Comparison of ENCODE assay signal across 22 cellular contexts in genomic region chr10:23038172-23038571, GRCh38. TPM values are rescaled to one million over a fixed set of nuclear protein-coding genes. Genes with fewer than 3 reads are reported as not detected.
DNase-seq lines count a peak whose midpoint lies in the region; ATAC-seq, FAIRE-seq and TF ChIP-seq lines count a peak whose summit lies in the region.
"Had no signal": no experiment of that assay in that cellular context is flagged by ENCODE, and none has a peak within 500 bp of the region (broad histone marks: within the 10 kb centered on the region; RNA-seq: fewer than 3 reads in every experiment).

No MANE protein-coding gene starts in this region.

- peak; percentile 49 for FAIRE-seq in kidney (lab: Jason Lieb, UNC)
- FAIRE-seq: A549, D721Med, GM12892 had no signal

- DNase-seq in OCI-M1 (lab: John Stamatoyannopoulos, UW) (peak; percentile 49), dorsolateral prefrontal cortex (no peak), kidney (no peak), SK-N-SH (no peak), globus pallidus (ENCODE audit: low spot score) (no peak)
- DNase-seq in stimulated activated CD4-positive, alpha-beta T cell treated with anti-CD3 and anti-CD28 coated beads, Interleukin-2, amount 100 ng/mL, for 24 hours = no peak
- DNase-seq: 8988T; ACHN; AML-193; BE2C; CD4-positive, alpha-beta T cell; CD8-positive, alpha-beta memory T cell; DMS 273 treated with DMSO at 0.1 percent for 48 hours; DMS79 treated with DMSO at 0.1 percent for 48 hours; GM23248; H7; HCEC 1CT had no signal

- H3K27ac ChIP-seq in dorsolateral prefrontal cortex = peak overlapping the region in 51 of 59 donors; percentile 14 to 96 (median 85)
- no peak overlapping the region for H3K27ac ChIP-seq in kidney (ENCODE audit: low read depth in 2 of 2, low read length in 2 of 2)
- H3K27ac ChIP-seq in SK-N-SH (ENCODE audit: low read depth in 2 of 2, low read length in 1 of 2) = no peak overlapping the region
- H3K27ac ChIP-seq: A549; BLaER1 treated with 17β-estradiol and CSF1 and Interleukin-3, amounts not matched to agents 10 nM and 100 nM; GM23248 had no signal

- no peak for TF ChIP-seq EP300 in SK-N-SH (IDR thresholded peaks at IDR 0.05; ENCODE audit: borderline replicate concordance in 1 of 2, low read depth in 1 of 2, low read length in 1 of 2)

- H4K20me1 ChIP-seq in SK-N-SH (ENCODE audit: insufficient read depth) = no peaks in the 10 kb centered on the region
- H4K20me1 ChIP-seq: BLaER1 treated with 17β-estradiol and CSF1 and Interleukin-3, amounts not matched to agents 10 nM and 100 nM had no signal

- TF ChIP-seq CTCF in dorsolateral prefrontal cortex (IDR thresholded peaks at IDR 0.05 in 54 of 56, conservative IDR thresholded peaks at IDR 0.05 in 2 of 56; ENCODE audit: low read depth in 1 of 56, partially characterized antibody in 56 of 56) = no peak
- no peak for TF ChIP-seq CTCF in kidney (IDR thresholded peaks at IDR 0.05; ENCODE audit: borderline replicate concordance, extremely low read depth, insufficient read depth)
- no peak for TF ChIP-seq CTCF in SK-N-SH (IDR thresholded peaks at IDR 0.05)

- WGBS in SK-N-SH (ENCODE audit: low lambda C conversion rate) = 62% methylated on average over 5 of the region's 5 CpGs

- H3K36me3 ChIP-seq in kidney (ENCODE audit: control insufficient read depth in 1 of 2, insufficient read depth in 2 of 2, low read length in 2 of 2) = no peaks in the 10 kb centered on the region
- H3K36me3 ChIP-seq in SK-N-SH (replicated peaks in 1 of 2; ENCODE audit: control insufficient read depth in 1 of 2, insufficient read depth in 2 of 2, low read length in 1 of 2) = no peaks in the 10 kb centered on the region
- H3K36me3 ChIP-seq: BE2C; BLaER1 treated with 17β-estradiol and CSF1 and Interleukin-3, amounts not matched to agents 10 nM and 100 nM had no signal

- ATAC-seq in HG02798 (IDR thresholded peaks at IDR 0.05; ENCODE audit: poor library complexity, unreplicated experiment) = no peak
- ATAC-seq: A549 had no signal

- no peak overlapping the region for H2AFZ ChIP-seq in SK-N-SH (ENCODE audit: low read depth)
- H2AFZ ChIP-seq: GM23248 had no signal

- H3K4me3 ChIP-seq in dorsolateral prefrontal cortex (peak overlapping the region in 3 of 59 donors; percentile 12 to 47 (median 45)), kidney (ENCODE audit: low read length in 2 of 2) (no peak overlapping the region), SK-N-SH (ENCODE audit: low read depth in 2 of 2, low read length in 1 of 2) (no peak overlapping the region)
- H3K4me3 ChIP-seq: A549; BLaER1 treated with 17β-estradiol and CSF1 and Interleukin-3, amounts not matched to agents 10 nM and 100 nM; GM23248 had no signal

- no peak overlapping the region for H3K4me2 ChIP-seq in SK-N-SH
- H3K4me2 ChIP-seq: A549; BLaER1 treated with 17β-estradiol and CSF1 and Interleukin-3, amounts not matched to agents 10 nM and 100 nM had no signal

- H3F3A ChIP-seq in SK-N-SH (replicated peaks; ENCODE audit: insufficient read depth) = no peaks in the 10 kb centered on the region

- intact Hi-C loops in dorsolateral prefrontal cortex (cut with DNase I) = no loop called here
- intact Hi-C loops in kidney (cut with DNase I) = no loop called here

- no peak for TF ChIP-seq RAD21 in SK-N-SH (IDR thresholded peaks at IDR 0.05; ENCODE audit: low read length)

- no peaks in the 10 kb centered on the region for H3K79me2 ChIP-seq in SK-N-SH (ENCODE audit: insufficient read depth)

- H3K27me3 ChIP-seq in dorsolateral prefrontal cortex (no peaks in the 10 kb centered on the region), SK-N-SH (ENCODE audit: insufficient read depth) (no peaks in the 10 kb centered on the region)
- H3K27me3 ChIP-seq: BE2C; BLaER1 treated with 17β-estradiol and CSF1 and Interleukin-3, amounts not matched to agents 10 nM and 100 nM had no signal

- no peaks in the 10 kb centered on the region for H3K9me2 ChIP-seq in SK-N-SH

- no peak overlapping the region for H3K9ac ChIP-seq in kidney (ENCODE audit: low read length in 2 of 2)
- no peak overlapping the region for H3K9ac ChIP-seq in SK-N-SH
- H3K9ac ChIP-seq: BLaER1 treated with 17β-estradiol and CSF1 and Interleukin-3, amounts not matched to agents 10 nM and 100 nM; GM23248 had no signal

- H3K9me3 ChIP-seq in kidney (ENCODE audit: control insufficient read depth in 1 of 2, low read length in 2 of 2) (peaks cover 0 to 5% of the 10 kb centered on the region in 2 donors), SK-N-SH (no peaks in the 10 kb centered on the region)
- H3K9me3 ChIP-seq: BE2C had no signal

- H3K4me1 ChIP-seq in kidney (ENCODE audit: control insufficient read depth in 1 of 2, insufficient read depth in 1 of 2, low read depth in 1 of 2, low read length in 2 of 2) = no peaks in the 10 kb centered on the region
- no peaks in the 10 kb centered on the region; a peak in 1 of 4 replicates for H3K4me1 ChIP-seq in SK-N-SH (ENCODE audit: control insufficient read depth in 1 of 2, insufficient read depth in 2 of 2, low read depth in 1 of 2, low read length in 1 of 2)
- H3K4me1 ChIP-seq: A549; BE2C; BLaER1 treated with 17β-estradiol and CSF1 and Interleukin-3, amounts not matched to agents 10 nM and 100 nM had no signal

- POLR2A ChIA-PET in SK-N-SH (lab: Yijun Ruan, JAX) = no interaction called here

- CTCF ChIA-PET in SK-N-SH (lab: Yijun Ruan, JAX) = no interaction called here

TF ChIP-seq in SK-N-SH, 30 proteins besides CTCF, POLR2A, EP300 and RAD21:
- TF ChIP-seq SIN3A (IDR thresholded peaks at IDR 0.05; ENCODE audit: borderline replicate concordance, low read depth, low read length) = no peak
- no peak for TF ChIP-seq ELF1 (IDR thresholded peaks at IDR 0.05)
- no peak for TF ChIP-seq FOXM1 (IDR thresholded peaks at IDR 0.05; ENCODE audit: low read depth)
- TF ChIP-seq, protein P1, sequence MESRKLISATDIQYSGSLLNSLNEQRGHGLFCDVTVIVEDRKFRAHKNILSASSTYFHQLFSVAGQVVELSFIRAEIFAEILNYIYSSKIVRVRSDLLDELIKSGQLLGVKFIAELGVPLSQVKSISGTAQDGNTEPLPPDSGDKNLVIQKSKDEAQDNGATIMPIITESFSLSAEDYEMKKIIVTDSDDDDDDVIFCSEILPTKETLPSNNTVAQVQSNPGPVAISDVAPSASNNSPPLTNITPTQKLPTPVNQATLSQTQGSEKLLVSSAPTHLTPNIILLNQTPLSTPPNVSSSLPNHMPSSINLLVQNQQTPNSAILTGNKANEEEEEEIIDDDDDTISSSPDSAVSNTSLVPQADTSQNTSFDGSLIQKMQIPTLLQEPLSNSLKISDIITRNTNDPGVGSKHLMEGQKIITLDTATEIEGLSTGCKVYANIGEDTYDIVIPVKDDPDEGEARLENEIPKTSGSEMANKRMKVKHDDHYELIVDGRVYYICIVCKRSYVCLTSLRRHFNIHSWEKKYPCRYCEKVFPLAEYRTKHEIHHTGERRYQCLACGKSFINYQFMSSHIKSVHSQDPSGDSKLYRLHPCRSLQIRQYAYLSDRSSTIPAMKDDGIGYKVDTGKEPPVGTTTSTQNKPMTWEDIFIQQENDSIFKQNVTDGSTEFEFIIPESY (IDR thresholded peaks at IDR 0.05; ENCODE audit: borderline replicate concordance, low read depth) = no peak
- TF ChIP-seq, protein P2, sequence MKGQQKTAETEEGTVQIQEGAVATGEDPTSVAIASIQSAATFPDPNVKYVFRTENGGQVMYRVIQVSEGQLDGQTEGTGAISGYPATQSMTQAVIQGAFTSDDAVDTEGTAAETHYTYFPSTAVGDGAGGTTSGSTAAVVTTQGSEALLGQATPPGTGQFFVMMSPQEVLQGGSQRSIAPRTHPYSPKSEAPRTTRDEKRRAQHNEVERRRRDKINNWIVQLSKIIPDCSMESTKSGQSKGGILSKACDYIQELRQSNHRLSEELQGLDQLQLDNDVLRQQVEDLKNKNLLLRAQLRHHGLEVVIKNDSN (IDR thresholded peaks at IDR 0.05; ENCODE audit: borderline replicate concordance, low read depth) = no peak
- no peak for TF ChIP-seq NFIC (IDR thresholded peaks at IDR 0.05; ENCODE audit: borderline replicate concordance)
- TF ChIP-seq SMC3 (IDR thresholded peaks at IDR 0.05; ENCODE audit: low read depth, low read length) = no peak
- TF ChIP-seq TCF12 (IDR thresholded peaks at IDR 0.05) = no peak
- TF ChIP-seq EZH2phosphoT487 (IDR thresholded peaks at IDR 0.05; ENCODE audit: borderline replicate concordance, low read depth) = no peak
- no peak for TF ChIP-seq GABPA (IDR thresholded peaks at IDR 0.05; ENCODE audit: low read depth)
- TF ChIP-seq TEAD4 (IDR thresholded peaks at IDR 0.05; ENCODE audit: borderline replicate concordance, insufficient read depth) = no peak

RNA-seq across cellular contexts. Expression of gene MSRB2, which starts 57.2 kb away (rescaled TPM):
- total RNA-seq in dorsolateral prefrontal cortex = 10 to 100 TPM; 18.8 to 48.7 (median 33.9) TPM
- 39.9 TPM for total RNA-seq in kidney
- polyA plus RNA-seq in kidney (ENCODE audit: insufficient read depth, low read depth, low replicate concordance) = 131 TPM
- polyA plus RNA-seq in SK-N-SH (2012; rRNA removed) = 42.3 and 44.0 TPM in 2 replicates
- polyA plus RNA-seq in SK-N-SH (2012; cell fraction: cytosol; rRNA removed) = 44.9 and 47.2 TPM in 2 replicates
- polyA plus RNA-seq in SK-N-SH (2012; cell fraction: nucleus; rRNA removed) = 31.6 and 39.4 TPM in 2 replicates

Comparison
In these comparisons a context has a peak if more than half of its experiments do, and no peak if none do; other contexts are left out.
1. H3K27ac ChIP-seq: peak in dorsolateral prefrontal cortex (51 of 59); none in kidney (0 of 2) and SK-N-SH (0 of 2).